14 cellular contexts compared by ENCODE assay signal in genomic region chr20:49400904-49401303, GRCh38.
DNase-seq lines count a peak whose midpoint lies in the region; ATAC-seq and TF ChIP-seq lines count a peak whose summit lies in the region.
"Had no signal": no experiment of that assay in that cellular context is flagged by ENCODE, and none has a peak within 500 bp of the region (broad histone marks: within the 10 kb centered on the region; RNA-seq: fewer than 3 reads in every experiment).

No MANE protein-coding gene starts in this region.

- no peaks in the 10 kb centered on the region for H3K79me2 ChIP-seq in fibroblast of lung (ENCODE audit: control insufficient read depth, insufficient read depth, low read length)
- no peaks in the 10 kb centered on the region for H3K79me2 ChIP-seq in parathyroid adenoma

- H3K27ac ChIP-seq in fibroblast of lung (ENCODE audit: insufficient read depth, low read length) (no peak overlapping the region), parathyroid adenoma (peak overlapping the region; percentile 5)
- H3K27ac ChIP-seq: WERI-Rb-1 had no signal

- no peak overlapping the region for H3K9ac ChIP-seq in fibroblast of lung (ENCODE audit: insufficient read depth, low read length)
- H3K9ac ChIP-seq in parathyroid adenoma: no peak overlapping the region

- ATAC-seq in WTC11 (no peak), HG02798 (IDR thresholded peaks at IDR 0.05; ENCODE audit: poor library complexity, unreplicated experiment) (no peak)
- ATAC-seq: activated CD8-positive, alpha-beta memory T cell treated with anti-CD3 and anti-CD28 coated beads, Interleukin-2, amount 10 ng/mL, durations not matched to agents 7 days and 5 days; HCT116 had no signal

- H3K4me2 ChIP-seq in fibroblast of lung (ENCODE audit: extremely low read depth, insufficient read depth, low read length) (no peak overlapping the region), parathyroid adenoma (ENCODE audit: low read length) (no peak overlapping the region)

- peaks cover 12% of the 10 kb centered on the region for H3K9me3 Mint-ChIP-seq in WTC11

- H3K4me3 ChIP-seq in AG04449 (ENCODE audit: low read depth, low read length) (no peak overlapping the region), fibroblast of lung (replicated peaks in 1 of 4; ENCODE audit: control extremely low read depth in 1 of 4, insufficient read depth in 1 of 4, low read depth in 3 of 4, low read length in 4 of 4) (no peak overlapping the region), parathyroid adenoma (ENCODE audit: low read depth, low read length) (no peak overlapping the region)

- no peaks in the 10 kb centered on the region for H4K20me1 ChIP-seq in fibroblast of lung (ENCODE audit: control insufficient read depth, extremely low read depth, insufficient read depth, low read length)

- H3K36me3 Mint-ChIP-seq in WTC11: no peaks in the 10 kb centered on the region
- H3K36me3 Mint-ChIP-seq: activated CD8-positive, alpha-beta memory T cell treated with anti-CD3 and anti-CD28 coated beads, Interleukin-2, amount 10 ng/mL, durations not matched to agents 7 days and 5 days; activated naive CD8-positive, alpha-beta T cell had no signal

- H3K27ac Mint-ChIP-seq in WTC11: no peak overlapping the region; the same call in 1 of the 2 replicates
- H3K27ac Mint-ChIP-seq: activated CD8-positive, alpha-beta memory T cell treated with anti-CD3 and anti-CD28 coated beads, Interleukin-2, amount 10 ng/mL, durations not matched to agents 7 days and 5 days; activated naive CD8-positive, alpha-beta T cell had no signal

- H3K4me1 ChIP-seq in fibroblast of lung (ENCODE audit: control insufficient read depth, extremely low read depth, insufficient read depth, low read length) (no peaks in the 10 kb centered on the region), parathyroid adenoma (no peaks in the 10 kb centered on the region)

- TF ChIP-seq CTCF in AG04449 (IDR thresholded peaks at IDR 0.05; ENCODE audit: insufficient read depth, low read length, missing control alignments) (no peak), WTC11 (IDR thresholded peaks at IDR 0.05) (no peak), fibroblast of lung (conservative IDR thresholded peaks at IDR 0.05 in 1 of 2, IDR thresholded peaks at IDR 0.05 in 1 of 2; ENCODE audit: low read depth in 1 of 2, low read length in 2 of 2) (no peak), parathyroid adenoma (IDR thresholded peaks at IDR 0.05) (no peak)

- CTCF ChIA-PET in AG04449 (lab: Yijun Ruan, JAX): interaction anchor here (8.4 kb wide), 1 partner anchor 15 kb away, joined by 54 read pairs; no protein-coding TSS in a partner anchor
- CTCF ChIA-PET in WTC11 (lab: Charles Lee): interaction anchor here (3.0 kb wide), 1 partner anchor 16 kb away, joined by 12 read pairs; no protein-coding TSS in a partner anchor

- no peak overlapping the region for H3K4me3 Mint-ChIP-seq in WTC11
- H3K4me3 Mint-ChIP-seq: activated CD8-positive, alpha-beta memory T cell treated with anti-CD3 and anti-CD28 coated beads, Interleukin-2, amount 10 ng/mL, durations not matched to agents 7 days and 5 days; activated naive CD8-positive, alpha-beta T cell had no signal

- POLR2A ChIA-PET in AG04449 (lab: Yijun Ruan, JAX) (no interaction called here), WTC11 (lab: Charles Lee) (no interaction called here)

- H3K4me1 Mint-ChIP-seq in WTC11: peaks cover 21% of the 10 kb centered on the region
- H3K4me1 Mint-ChIP-seq: activated CD8-positive, alpha-beta memory T cell treated with anti-CD3 and anti-CD28 coated beads, Interleukin-2, amount 10 ng/mL, durations not matched to agents 7 days and 5 days had no signal

- H2AFZ ChIP-seq in fibroblast of lung (ENCODE audit: low read length): no peak overlapping the region
- no peak overlapping the region for H2AFZ ChIP-seq in parathyroid adenoma

- H3K27me3 ChIP-seq in fibroblast of lung (ENCODE audit: control insufficient read depth, insufficient read depth, low read length): peaks cover 3% of the 10 kb centered on the region
- no peaks in the 10 kb centered on the region for H3K27me3 ChIP-seq in parathyroid adenoma (ENCODE audit: control insufficient read depth, insufficient read depth, low read length)

- H3K27me3 Mint-ChIP-seq in WTC11 (ENCODE audit: low read depth): no peaks in the 10 kb centered on the region

- DNase-seq in AG04449 (ENCODE audit: low read depth, low spot score) (peak; percentile 17), WTC11 (ENCODE audit: low spot score) (no peak), fibroblast of lung (ENCODE audit: low read depth in 2 of 2) (peak; percentile 33 to 50), COR-L47 (lab: John Stamatoyannopoulos, UW) (no peak), NCI-H2081 treated with DMSO at 0.1 percent for 48 hours (lab: John Stamatoyannopoulos, UW) (no peak), HUDEP-2 (lab: John Stamatoyannopoulos, UW; ENCODE audit: unreplicated experiment in 76 of 76) (no peak)
- DNase-seq: activated CD8-positive, alpha-beta memory T cell treated with anti-CD3 and anti-CD28 coated beads, Interleukin-2, amount 10 ng/mL, durations not matched to agents 7 days and 5 days; Calu3; NCI-H2171; WERI-Rb-1 had no signal

- H3K9me3 ChIP-seq in fibroblast of lung (ENCODE audit: control insufficient read depth, insufficient read depth, low read depth, low read length) (no peaks in the 10 kb centered on the region), parathyroid adenoma (ENCODE audit: control insufficient read depth, low read length) (no peaks in the 10 kb centered on the region)

- no peaks in the 10 kb centered on the region for H3K36me3 ChIP-seq in fibroblast of lung (ENCODE audit: control insufficient read depth, insufficient read depth, low read length)
- no peaks in the 10 kb centered on the region for H3K36me3 ChIP-seq in parathyroid adenoma (ENCODE audit: control insufficient read depth, insufficient read depth, low read length)

TF ChIP-seq in WTC11, 78 proteins besides CTCF, POLR2A, EP300 and RAD21 (continues in another document):
- TF ChIP-seq ZNF532 (CRISPR knock-in tag; IDR thresholded peaks at IDR 0.05; ENCODE audit: borderline replicate concordance) (no peak), AR (CRISPR knock-in tag; IDR thresholded peaks at IDR 0.05) (no peak)

Comparison
In these comparisons a context has a peak if more than half of its experiments do, and no peak if none do; other contexts are left out.
1. DNase-seq: peak in AG04449 (single experiment) and fibroblast of lung (2 of 2); none in WTC11 (single experiment), COR-L47 (single experiment), NCI-H2081 treated with DMSO at 0.1 percent for 48 hours (single experiment) and HUDEP-2 (0 of 76).